Comparison of ENCODE assay signal across 27 cellular contexts in genomic region chr11:117478126-117478856, GRCh38.
DNase-seq lines count a peak whose midpoint lies in the region; ATAC-seq and TF ChIP-seq lines count a peak whose summit lies in the region.
"Had no signal": no experiment of that assay in that cellular context is flagged by ENCODE, and none has a peak within 500 bp of the region (broad histone marks: within the 10 kb centered on the region; RNA-seq: fewer than 3 reads in every experiment).

No MANE protein-coding gene starts in this region.

- H3K27me3 Mint-ChIP-seq in neural progenitor cell (ENCODE audit: insufficient read depth, low read depth) = peaks cover 7% of the 10 kb centered on the region

- H3K36me3 ChIP-seq in Peyer's patch (no peaks in the 10 kb centered on the region), colonic mucosa (no peaks in the 10 kb centered on the region), neural progenitor cell (no peaks in the 10 kb centered on the region)
- H3K36me3 ChIP-seq: BE2C had no signal

- DNase-seq in DMS153 (lab: John Stamatoyannopoulos, UW) (peak; percentile 30), Peyer's patch (peak in 2 of 3 donors; percentile 44 to 49), colonic mucosa (peak; percentile 28), neural progenitor cell (ENCODE audit: low spot score) (no peak), T-helper 1 cell (no peak)
- DNase-seq: 8988T; ACHN; BE2C; CD8-positive, alpha-beta memory T cell; GM23248; HCEC 1CT; NCI-H1105; NCI-H1436 treated with DMSO at 0.1 percent for 48 hours; NCI-H187 treated with DMSO at 0.1 percent for 48 hours; NCI-H2107; NCI-H2227 treated with DMSO at 0.1 percent for 48 hours; NCI-H526 treated with DMSO at 0.1 percent for 48 hours; SHP77 treated with DMSO at 0.1 percent for 48 hours; SW 1271 had no signal

- H3K4me3 ChIP-seq in Peyer's patch (no peak overlapping the region), colonic mucosa (no peak overlapping the region), neural progenitor cell (no peak overlapping the region)
- H3K4me3 ChIP-seq: GM23248, SK-N-MC had no signal

- H3K27me3 ChIP-seq in Peyer's patch (no peaks in the 10 kb centered on the region), colonic mucosa (no peaks in the 10 kb centered on the region), neural progenitor cell (no peaks in the 10 kb centered on the region)
- H3K27me3 ChIP-seq: BE2C had no signal

- H3K9ac ChIP-seq in colonic mucosa (ENCODE audit: low read depth in 2 of 2, low read length in 2 of 2) = no peak overlapping the region
- H3K9ac ChIP-seq in neural progenitor cell = no peak overlapping the region
- H3K9ac ChIP-seq: GM23248, KMS-11 had no signal

- intact Hi-C loops in colonic mucosa (cut with DNase I) = no loop called here

- H3K27ac Mint-ChIP-seq in neural progenitor cell = peak overlapping the region; percentile 8
- H3K27ac Mint-ChIP-seq: IgD-negative memory B cell had no signal

- H3K9me3 Mint-ChIP-seq in neural progenitor cell = no peaks in the 10 kb centered on the region
- H3K9me3 Mint-ChIP-seq: CD14-positive monocyte; CD8-positive, alpha-beta memory T cell; IgD-negative memory B cell had no signal

- peaks cover 26% of the 10 kb centered on the region for H3K4me1 Mint-ChIP-seq in neural progenitor cell
- H3K4me1 Mint-ChIP-seq: CD8-positive, alpha-beta memory T cell; IgD-negative memory B cell had no signal

- H2AFZ ChIP-seq in neural progenitor cell (replicated peaks) = no peak overlapping the region
- H2AFZ ChIP-seq: GM23248 had no signal

- H3F3A ChIP-seq in neural progenitor cell (ENCODE audit: low read depth) = no peaks in the 10 kb centered on the region

- no peak for ATAC-seq in activated CD4-positive, CD25-positive, alpha-beta regulatory T cell treated with anti-CD3 and anti-CD28 coated beads, Interleukin-2, amount 50 U/mL, for 24 hours
- ATAC-seq in GM18517 (IDR thresholded peaks at IDR 0.05; ENCODE audit: unreplicated experiment) (no peak), HG03108 (IDR thresholded peaks at IDR 0.05; ENCODE audit: unreplicated experiment) (no peak)

- H3K27ac ChIP-seq in Peyer's patch (no peak overlapping the region), colonic mucosa (no peak overlapping the region), neural progenitor cell (no peak overlapping the region)
- H3K27ac ChIP-seq: GM23248, KMS-11, RWPE1, SK-N-MC had no signal

- no peak for TF ChIP-seq CTCF in Peyer's patch (IDR thresholded peaks at IDR 0.05)
- TF ChIP-seq CTCF in colonic mucosa (IDR thresholded peaks at IDR 0.05) = no peak
- no peak for TF ChIP-seq CTCF in neural progenitor cell (IDR thresholded peaks at IDR 0.05)

- no peaks in the 10 kb centered on the region for H3K9me3 ChIP-seq in Peyer's patch
- H3K9me3 ChIP-seq in colonic mucosa = no peaks in the 10 kb centered on the region
- no peaks in the 10 kb centered on the region for H3K9me3 ChIP-seq in neural progenitor cell (ENCODE audit: low read depth)
- H3K9me3 ChIP-seq: BE2C had no signal

- H3K4me2 ChIP-seq in neural progenitor cell = no peak overlapping the region
- H3K4me2 ChIP-seq: KMS-11 had no signal

- H3K4me1 ChIP-seq in Peyer's patch (no peaks in the 10 kb centered on the region), colonic mucosa (no peaks in the 10 kb centered on the region), neural progenitor cell (peaks cover 14% of the 10 kb centered on the region)

- no peaks in the 10 kb centered on the region for H3K36me3 Mint-ChIP-seq in neural progenitor cell
- H3K36me3 Mint-ChIP-seq: CD14-positive monocyte, IgD-negative memory B cell had no signal

- no peaks in the 10 kb centered on the region for H4K20me1 ChIP-seq in neural progenitor cell (ENCODE audit: low read depth)

- H3K4me3 Mint-ChIP-seq in neural progenitor cell = no peak overlapping the region
- H3K4me3 Mint-ChIP-seq: CD8-positive, alpha-beta memory T cell; IgD-negative memory B cell had no signal

- no peak for TF ChIP-seq POLR2A in Peyer's patch (IDR thresholded peaks at IDR 0.05)

- H3K79me2 ChIP-seq in neural progenitor cell (ENCODE audit: low read depth) = no peaks in the 10 kb centered on the region

Comparison
In these comparisons a context has a peak if more than half of its experiments do, and no peak if none do; other contexts are left out.
1. DNase-seq: peak in DMS153 (single experiment), Peyer's patch (2 of 3) and colonic mucosa (single experiment); none in neural progenitor cell (single experiment) and T-helper 1 cell (0 of 5).